In the genomic region with DNA sequence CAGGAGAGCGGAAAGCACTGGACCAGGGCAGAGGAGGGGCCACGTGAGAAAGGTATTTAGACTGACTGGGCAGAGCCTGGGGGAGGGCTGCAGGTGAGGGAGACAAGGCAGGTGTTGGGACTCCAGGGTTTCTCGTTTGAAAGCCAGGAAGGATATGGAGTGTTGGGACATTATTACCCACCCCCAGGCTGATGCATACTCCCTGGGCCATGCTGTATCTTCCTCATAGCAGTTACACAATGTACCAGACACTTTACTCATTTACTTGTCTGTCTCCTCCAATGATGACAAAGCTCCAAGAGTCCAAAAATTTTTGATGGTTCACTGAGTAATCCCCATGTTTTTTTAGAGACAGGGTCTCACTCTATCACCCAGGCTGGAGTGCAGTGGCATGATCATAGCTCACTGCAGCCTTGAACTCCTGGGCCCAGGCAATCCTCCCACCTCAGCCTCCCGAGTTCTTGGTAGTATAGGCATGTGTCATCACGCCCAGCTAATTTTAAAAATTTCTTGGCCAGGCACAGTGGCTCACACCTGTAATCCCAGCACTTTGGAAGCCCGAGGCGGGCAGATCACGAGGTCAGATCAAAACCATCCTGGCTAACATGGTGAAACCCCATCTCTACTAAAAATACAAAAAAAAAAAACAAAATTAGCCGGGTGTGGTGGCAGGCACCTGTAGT, we compare ENCODE assay signal across 18 cellular contexts. TPM values are rescaled to one million over a fixed set of nuclear protein-coding genes. Genes with fewer than 3 reads are reported as not detected.
DNase-seq lines count a peak whose midpoint lies in the region; ATAC-seq and TF ChIP-seq lines count a peak whose summit lies in the region.
"Had no signal": no experiment of that assay in that cellular context is flagged by ENCODE, and none has a peak within 500 bp of the region (broad histone marks: within the 10 kb centered on the region; RNA-seq: fewer than 3 reads in every experiment).

No MANE protein-coding gene starts in this region.

- no peak overlapping the region for H2AFZ ChIP-seq in mammary epithelial cell (ENCODE audit: low read depth, low read length)

- no TSS peak for BruUV-seq in mammary epithelial cell (replicated peaks; lab: Mats Ljungman, UMichigan)

- H3K27ac ChIP-seq in mammary epithelial cell (ENCODE audit: insufficient read depth, low read depth, low read length) = no peak overlapping the region
- H3K27ac ChIP-seq: heart right ventricle, ovary, transverse colon had no signal

- CTCF ChIA-PET in activated CD4-positive, alpha-beta T cell treated with anti-CD3 and anti-CD28 coated beads, Interleukin-2, amount 10 ng/mL, durations not matched to agents 7 days and 5 days (lab: Charles Lee) = interaction anchor here (0.9 kb wide), 1 partner anchor 11 kb away, joined by 4 read pairs; no protein-coding TSS in a partner anchor
- CTCF ChIA-PET in activated CD4-positive, alpha-beta T cell treated with anti-CD3 and anti-CD28 coated beads for 36 hours (lab: Charles Lee) = interaction anchor here (0.6 to 0.8 kb wide), 2 partner anchors 14 to 116 kb away, joined by 3 to 4 read pairs; no protein-coding TSS in a partner anchor
- CTCF ChIA-PET in mammary epithelial cell (lab: Charles Lee; ENCODE audit: low non-redundant PET) = no interaction called here

- H3K27me3 Mint-ChIP-seq in activated CD4-positive, alpha-beta T cell treated with anti-CD3 and anti-CD28 coated beads, Interleukin-2, amount 10 ng/mL, durations not matched to agents 7 days and 5 days = no peaks in the 10 kb centered on the region
- no peaks in the 10 kb centered on the region for H3K27me3 Mint-ChIP-seq in activated CD4-positive, alpha-beta T cell treated with anti-CD3 and anti-CD28 coated beads for 36 hours
- H3K27me3 Mint-ChIP-seq in HFFc6 (ENCODE audit: insufficient read depth) (peaks cover 8% of the 10 kb centered on the region), neural crest cell (ENCODE audit: low read depth) (no peaks in the 10 kb centered on the region)

- peak overlapping the region; percentile 3 for H3K4me3 Mint-ChIP-seq in activated CD4-positive, alpha-beta T cell treated with anti-CD3 and anti-CD28 coated beads, Interleukin-2, amount 10 ng/mL, durations not matched to agents 7 days and 5 days
- H3K4me3 Mint-ChIP-seq in activated CD4-positive, alpha-beta T cell treated with anti-CD3 and anti-CD28 coated beads for 36 hours = no peak overlapping the region
- H3K4me3 Mint-ChIP-seq in HFFc6 (no peak overlapping the region), neural crest cell (peak overlapping the region; percentile 65)

- H3K4me2 ChIP-seq in mammary epithelial cell (ENCODE audit: insufficient read depth, low read depth, low read length) = no peak overlapping the region

- no peak for DNase-seq in activated CD4-positive, alpha-beta T cell treated with anti-CD3 and anti-CD28 coated beads, Interleukin-2, amount 10 ng/mL, durations not matched to agents 7 days and 5 days
- DNase-seq in activated CD4-positive, alpha-beta T cell treated with anti-CD3 and anti-CD28 coated beads for 36 hours = no peak
- DNase-seq in HFFc6 (no peak), mammary epithelial cell (peak; percentile 28), neural crest cell (ENCODE audit: low read depth, low spot score) (no peak), GDM1 (lab: John Stamatoyannopoulos, UW) (no peak)
- DNase-seq: activated CD4-positive, alpha-beta T cell treated with anti-CD3 and anti-CD28 coated beads, Interleukin-2, amount 50 U/mL, for 1 hour; DMS53; heart right ventricle; NCI-H1092 treated with DMSO at 0.1 percent for 48 hours; NCI-H446 treated with DMSO at 0.1 percent for 48 hours; ovary; PC-3; transverse colon had no signal

- POLR2A ChIA-PET in activated CD4-positive, alpha-beta T cell treated with anti-CD3 and anti-CD28 coated beads, Interleukin-2, amount 10 ng/mL, durations not matched to agents 7 days and 5 days (lab: Charles Lee) = no interaction called here
- POLR2A ChIA-PET in activated CD4-positive, alpha-beta T cell treated with anti-CD3 and anti-CD28 coated beads for 36 hours (lab: Charles Lee) = interaction anchor here (0.6 kb wide), 1 partner anchor 658 kb away, joined by 9 read pairs; no protein-coding TSS in a partner anchor

- in situ Hi-C loops in mammary epithelial cell (cut with MboI; ENCODE audit: low sequenced_read_pairs in 2 of 2) = loop anchor here in 1 of 2 donors (5.0 to 25.0 kb wide), 3 partner anchors 84 to 311 kb away; partner anchors contain the start of genes KLC3, PPM1N, PPP1R37 and RTN2

- H3K27me3 ChIP-seq in mammary epithelial cell (ENCODE audit: insufficient read depth, low read length) = no peaks in the 10 kb centered on the region
- H3K27me3 ChIP-seq: heart right ventricle, ovary, transverse colon had no signal

- H3K4me3 ChIP-seq in mammary epithelial cell (replicated peaks in 1 of 3; ENCODE audit: insufficient read depth in 1 of 3, low read depth in 2 of 3, low read length in 3 of 3) = no peak overlapping the region
- H3K4me3 ChIP-seq: heart right ventricle, ovary, transverse colon had no signal

- H3K36me3 ChIP-seq in mammary epithelial cell (ENCODE audit: insufficient read depth, low read length) = no peaks in the 10 kb centered on the region
- H3K36me3 ChIP-seq: ovary, transverse colon had no signal

- H4K20me1 ChIP-seq in mammary epithelial cell (ENCODE audit: insufficient read depth, low read length) = no peaks in the 10 kb centered on the region

- no peak overlapping the region for H3K9ac ChIP-seq in mammary epithelial cell (ENCODE audit: insufficient read depth, low read length)

- H3K9me3 ChIP-seq in mammary epithelial cell (replicated peaks; ENCODE audit: insufficient read depth, low read length) = no peaks in the 10 kb centered on the region
- H3K9me3 ChIP-seq: heart right ventricle, ovary, transverse colon had no signal

- H3K4me1 Mint-ChIP-seq in activated CD4-positive, alpha-beta T cell treated with anti-CD3 and anti-CD28 coated beads, Interleukin-2, amount 10 ng/mL, durations not matched to agents 7 days and 5 days = peaks cover 56% of the 10 kb centered on the region
- peaks cover 35% of the 10 kb centered on the region for H3K4me1 Mint-ChIP-seq in activated CD4-positive, alpha-beta T cell treated with anti-CD3 and anti-CD28 coated beads for 36 hours
- peaks cover 40% of the 10 kb centered on the region for H3K4me1 Mint-ChIP-seq in HFFc6 (ENCODE audit: low read depth)
- peaks cover 19% of the 10 kb centered on the region for H3K4me1 Mint-ChIP-seq in neural crest cell

- H3K27ac Mint-ChIP-seq in activated CD4-positive, alpha-beta T cell treated with anti-CD3 and anti-CD28 coated beads, Interleukin-2, amount 10 ng/mL, durations not matched to agents 7 days and 5 days = peak overlapping the region; percentile 71
- no peak overlapping the region for H3K27ac Mint-ChIP-seq in activated CD4-positive, alpha-beta T cell treated with anti-CD3 and anti-CD28 coated beads for 36 hours
- H3K27ac Mint-ChIP-seq in HFFc6 = peak overlapping the region; percentile 30; the same call in 1 of the 2 replicates
- H3K27ac Mint-ChIP-seq in neural crest cell (ENCODE audit: unreplicated experiment) = no peak overlapping the region

- dilution Hi-C loops in mammary epithelial cell (cut with HindIII; ENCODE audit: low sequenced_read_pairs) = loop anchor here (5.0 kb wide), 1 partner anchor 131 kb away; no protein-coding TSS in a partner anchor

- peaks cover 19% of the 10 kb centered on the region for H3K79me2 ChIP-seq in mammary epithelial cell (ENCODE audit: insufficient read depth, low read length)

- 35% methylated on average over 9 of the region's 9 CpGs for WGBS in mammary epithelial cell (ENCODE audit: low coverage, missing lambda C conversion rate)

- peaks cover 23% of the 10 kb centered on the region for H3K4me1 ChIP-seq in mammary epithelial cell (ENCODE audit: insufficient read depth, low read length)

- no peaks in the 10 kb centered on the region for H3K9me3 Mint-ChIP-seq in activated CD4-positive, alpha-beta T cell treated with anti-CD3 and anti-CD28 coated beads, Interleukin-2, amount 10 ng/mL, durations not matched to agents 7 days and 5 days
- H3K9me3 Mint-ChIP-seq in activated CD4-positive, alpha-beta T cell treated with anti-CD3 and anti-CD28 coated beads for 36 hours (ENCODE audit: low read depth) = no peaks in the 10 kb centered on the region
- H3K9me3 Mint-ChIP-seq in HFFc6 (no peaks in the 10 kb centered on the region), neural crest cell (no peaks in the 10 kb centered on the region)

- intact Hi-C loops in activated CD4-positive, alpha-beta T cell treated with anti-CD3 and anti-CD28 coated beads for 36 hours (cut with DNase I, micrococcal nuclease) = loop anchor here (5.0 kb wide), 2 partner anchors 99 to 541 kb away; partner anchors contain the start of genes GEMIN7 (in 1 of the 2) and ZNF296 (in 1 of the 2)
- intact Hi-C loops in mammary epithelial cell (cut with micrococcal nuclease) = loop anchor here (2.0 to 5.0 kb wide), 4 partner anchors 25 to 301 kb away; partner anchors contain the start of genes GEMIN7, RELB and ZNF296

- no peak for ATAC-seq in activated CD4-positive, alpha-beta T cell treated with anti-CD3 and anti-CD28 coated beads for 36 hours
- no peak for ATAC-seq in HG02610 (IDR thresholded peaks at IDR 0.05; ENCODE audit: unreplicated experiment)
- ATAC-seq in HG02763 (IDR thresholded peaks at IDR 0.05; ENCODE audit: unreplicated experiment) = no peak
- ATAC-seq: heart right ventricle, PC-3 had no signal

- no peak for TF ChIP-seq CTCF in HFFc6 (IDR thresholded peaks at IDR 0.05)
- no peak for TF ChIP-seq CTCF in mammary epithelial cell (conservative IDR thresholded peaks at IDR 0.05 in 1 of 2, IDR thresholded peaks at IDR 0.05 in 1 of 2; ENCODE audit: extremely low read depth in 1 of 2, insufficient read depth in 1 of 2, low read depth in 1 of 2, low read length in 2 of 2)
- TF ChIP-seq CTCF in neural crest cell (conservative IDR thresholded peaks at IDR 0.05) = no peak

- peaks cover 7% of the 10 kb centered on the region for H3K36me3 Mint-ChIP-seq in activated CD4-positive, alpha-beta T cell treated with anti-CD3 and anti-CD28 coated beads, Interleukin-2, amount 10 ng/mL, durations not matched to agents 7 days and 5 days (ENCODE audit: low read depth)
- peaks cover 4% of the 10 kb centered on the region for H3K36me3 Mint-ChIP-seq in activated CD4-positive, alpha-beta T cell treated with anti-CD3 and anti-CD28 coated beads for 36 hours (ENCODE audit: low read depth)
- H3K36me3 Mint-ChIP-seq in HFFc6 (ENCODE audit: low read depth) = no peaks in the 10 kb centered on the region
- H3K36me3 Mint-ChIP-seq in neural crest cell (ENCODE audit: low read depth) = no peaks in the 10 kb centered on the region

RNA-seq across cellular contexts. Expression of gene TRAPPC6A, which starts 2.2 kb away (rescaled TPM):
- 10 to 100 TPM; 55.1 to 64.2 TPM for total RNA-seq in activated CD4-positive, alpha-beta T cell treated with anti-CD3 and anti-CD28 coated beads, Interleukin-2, amount 10 ng/mL, durations not matched to agents 7 days and 5 days
- 10 to 100 TPM; 18.3 to 25.1 TPM for total RNA-seq in activated CD4-positive, alpha-beta T cell treated with anti-CD3 and anti-CD28 coated beads for 36 hours
- 1 to 10 TPM; 3.5 to 6.9 (median 5.2) TPM for total RNA-seq in HFFc6 (2021; fragmentation: NEBNext Ultra II Directional; extraction: Animal tissue kit (Norgen Biotek cat#: 25700))
- total RNA-seq in mammary epithelial cell (1 to 10 TPM; 7.0 to 9.7 TPM), neural crest cell (22.2 and 25.1 TPM in 2 replicates)
- polyA plus RNA-seq in mammary epithelial cell = 14.2 TPM
- polyA minus RNA-seq in mammary epithelial cell = 3.2 TPM

RNA-seq across cellular contexts. Expression of gene BLOC1S3, which starts 2.8 kb away (rescaled TPM):
- total RNA-seq in activated CD4-positive, alpha-beta T cell treated with anti-CD3 and anti-CD28 coated beads, Interleukin-2, amount 10 ng/mL, durations not matched to agents 7 days and 5 days = 10 to 100 TPM; 15.3 to 19.7 TPM
- 10 to 100 TPM; 10.7 to 11.2 TPM for total RNA-seq in activated CD4-positive, alpha-beta T cell treated with anti-CD3 and anti-CD28 coated beads for 36 hours
- 10 to 100 TPM; 10.5 to 14.2 (median 12.2) TPM for total RNA-seq in HFFc6 (2021; fragmentation: NEBNext Ultra II Directional; extraction: Animal tissue kit (Norgen Biotek cat#: 25700))
- 10 to 100 TPM in 1 of 2 donors, 1 to 10 TPM in 1; 7.8 to 14.4 TPM for total RNA-seq in mammary epithelial cell
- polyA plus RNA-seq in mammary epithelial cell = 7.3 TPM
- 14.7 TPM for polyA minus RNA-seq in mammary epithelial cell
- total RNA-seq in neural crest cell = 9.3 and 9.7 TPM in 2 replicates

RNA-seq across cellular contexts. Expression of gene NKPD1, which starts 15.0 kb away (rescaled TPM):
- total RNA-seq in activated CD4-positive, alpha-beta T cell treated with anti-CD3 and anti-CD28 coated beads, Interleukin-2, amount 10 ng/mL, durations not matched to agents 7 days and 5 days = under 1 TPM in 1 of 2 experiments, not detected in 1; 0.17 TPM
- under 1 TPM; 0.09 to 0.11 TPM for total RNA-seq in activated CD4-positive, alpha-beta T cell treated with anti-CD3 and anti-CD28 coated beads for 36 hours
- total RNA-seq in HFFc6 (2021; fragmentation: NEBNext Ultra II Directional; extraction: Animal tissue kit (Norgen Biotek cat#: 25700)) = under 1 TPM in 5 of 6 experiments, not detected in 1; 0.07 to 0.17 (median 0.07) TPM
- total RNA-seq in mammary epithelial cell (1 to 10 TPM in 1 of 2 donors, under 1 TPM in 1; 0.92 to 1.8 TPM), neural crest cell (0.16 and 0.39 TPM in 2 replicates)
- 0.79 TPM for polyA plus RNA-seq in mammary epithelial cell
- polyA minus RNA-seq in mammary epithelial cell = 2.8 TPM
- total RNA-seq: epithelial cell of proximal tubule, liver had no signal
- polyA plus RNA-seq: liver had no signal

Comparison
In these comparisons a context has a peak if more than half of its experiments do, and no peak if none do; other contexts are left out.
1. H3K27ac Mint-ChIP-seq: peak in activated CD4-positive, alpha-beta T cell treated with anti-CD3 and anti-CD28 coated beads, Interleukin-2, amount 10 ng/mL, durations not matched to agents 7 days and 5 days (single experiment) and HFFc6 (single experiment); none in activated CD4-positive, alpha-beta T cell treated with anti-CD3 and anti-CD28 coated beads for 36 hours (single experiment) and neural crest cell (single experiment).
2. H3K4me3 Mint-ChIP-seq: peak in activated CD4-positive, alpha-beta T cell treated with anti-CD3 and anti-CD28 coated beads, Interleukin-2, amount 10 ng/mL, durations not matched to agents 7 days and 5 days (single experiment) and neural crest cell (single experiment); none in activated CD4-positive, alpha-beta T cell treated with anti-CD3 and anti-CD28 coated beads for 36 hours (single experiment) and HFFc6 (single experiment).